In genomic region chr22:43855431-43855830, GRCh38 we compare ENCODE assay signal across 26 cellular contexts. TPM values are rescaled to one million over a fixed set of nuclear protein-coding genes. Genes with fewer than 3 reads are reported as not detected.
"Had no signal": no experiment of that assay in that cellular context is flagged by ENCODE, and none has a peak within 500 bp of the region (broad histone marks: within the 10 kb centered on the region; RNA-seq: fewer than 3 reads in every experiment).

No MANE protein-coding gene starts in this region.

- H3K27ac Mint-ChIP-seq: activated CD4-positive, alpha-beta memory T cell treated with anti-CD3 and anti-CD28 coated beads for 36 hours; activated CD4-positive, alpha-beta T cell treated with anti-CD3 and anti-CD28 coated beads, Interleukin-2, amount 10 ng/mL, durations not matched to agents 7 days and 5 days; activated naive CD4-positive, alpha-beta T cell treated with anti-CD3 and anti-CD28 coated beads, Interleukin-2, amount 10 ng/mL, durations not matched to agents 7 days and 5 days; activated naive CD8-positive, alpha-beta T cell treated with anti-CD3 and anti-CD28 coated beads for 36 hours; T-cell had no signal

- FAIRE-seq: TTC549 had no signal

- H3K27ac ChIP-seq: brain microvascular endothelial cell, Peyer's patch, RWPE1 had no signal

- H3K36me3 Mint-ChIP-seq: activated CD4-positive, alpha-beta memory T cell treated with anti-CD3 and anti-CD28 coated beads for 36 hours; activated naive CD4-positive, alpha-beta T cell treated with anti-CD3 and anti-CD28 coated beads, Interleukin-2, amount 10 ng/mL, durations not matched to agents 7 days and 5 days; activated naive CD8-positive, alpha-beta T cell treated with anti-CD3 and anti-CD28 coated beads for 36 hours; T-cell had no signal

- ATAC-seq: activated T-cell treated with anti-CD3 and anti-CD28 coated beads, Interleukin-2, amount 50 U/mL, for 4 hours; T-cell had no signal

- H3K9me3 Mint-ChIP-seq: activated naive CD4-positive, alpha-beta T cell treated with anti-CD3 and anti-CD28 coated beads, Interleukin-2, amount 10 ng/mL, durations not matched to agents 7 days and 5 days had no signal

- H3K9me3 ChIP-seq: Peyer's patch had no signal

- H3K4me1 Mint-ChIP-seq: activated CD4-positive, alpha-beta T cell treated with anti-CD3 and anti-CD28 coated beads, Interleukin-2, amount 10 ng/mL, durations not matched to agents 7 days and 5 days; activated naive CD4-positive, alpha-beta T cell treated with anti-CD3 and anti-CD28 coated beads, Interleukin-2, amount 10 ng/mL, durations not matched to agents 7 days and 5 days; activated naive CD8-positive, alpha-beta T cell treated with anti-CD3 and anti-CD28 coated beads for 36 hours; T-cell had no signal

- H3K4me3 Mint-ChIP-seq: activated CD4-positive, alpha-beta memory T cell treated with anti-CD3 and anti-CD28 coated beads for 36 hours; activated CD4-positive, alpha-beta T cell treated with anti-CD3 and anti-CD28 coated beads, Interleukin-2, amount 10 ng/mL, durations not matched to agents 7 days and 5 days; activated naive CD4-positive, alpha-beta T cell treated with anti-CD3 and anti-CD28 coated beads, Interleukin-2, amount 10 ng/mL, durations not matched to agents 7 days and 5 days; activated naive CD8-positive, alpha-beta T cell treated with anti-CD3 and anti-CD28 coated beads for 36 hours; activated T-cell treated with anti-CD3 and anti-CD28 coated beads, Interleukin-2, amount 50 U/mL, for 4 hours; T-cell had no signal

- H3K4me1 ChIP-seq: Peyer's patch had no signal

- H3K4me3 ChIP-seq: Peyer's patch had no signal

- DNase-seq: activated CD4-positive, alpha-beta memory T cell treated with anti-CD3 and anti-CD28 coated beads for 36 hours; activated CD4-positive, alpha-beta T cell treated with anti-CD3 and anti-CD28 coated beads, Interleukin-2, amount 10 ng/mL, durations not matched to agents 7 days and 5 days; activated CD4-positive, CD25-positive, alpha-beta regulatory T cell; activated CD8-positive, alpha-beta memory T cell treated with anti-CD3 and anti-CD28 coated beads for 24 hours; activated gamma-delta T cell treated with Interleukin-2 at 50 U/mL for 16 hours; activated naive CD8-positive, alpha-beta T cell treated with anti-CD3 and anti-CD28 coated beads for 36 hours; activated T-cell treated with anti-CD3 and anti-CD28 coated beads, Interleukin-2, amount 50 U/mL, for 4 hours; brain microvascular endothelial cell; Kasumi-1; KBM-7; NCI-H1105 treated with DMSO at 0.1 percent for 48 hours; NCI-H1436 treated with DMSO at 0.1 percent for 48 hours; NCI-H187; NCI-H2081 treated with DMSO at 0.1 percent for 48 hours; NCI-H446; NCI-H524; Right ventricle myocardium superior; T-cell; T-helper 2 cell; T1000 had no signal

- H3K36me3 ChIP-seq: brain microvascular endothelial cell, Peyer's patch had no signal

RNA-seq across cellular contexts. Expression of gene SULT4A1, which starts 6.9 kb away (rescaled TPM):
- total RNA-seq: activated CD4-positive, alpha-beta memory T cell treated with anti-CD3 and anti-CD28 coated beads for 36 hours; activated CD4-positive, alpha-beta T cell treated with anti-CD3 and anti-CD28 coated beads, Interleukin-2, amount 10 ng/mL, durations not matched to agents 7 days and 5 days; activated T-cell treated with anti-CD3 and anti-CD28 coated beads, Interleukin-2, amount 50 U/mL, for 4 hours; T-cell had no signal

RNA-seq across cellular contexts. Expression of gene PNPLA5, which starts 36.4 kb away (rescaled TPM):
- total RNA-seq: activated CD4-positive, alpha-beta memory T cell treated with anti-CD3 and anti-CD28 coated beads for 36 hours; activated CD4-positive, alpha-beta T cell treated with anti-CD3 and anti-CD28 coated beads, Interleukin-2, amount 10 ng/mL, durations not matched to agents 7 days and 5 days; activated naive CD8-positive, alpha-beta T cell treated with anti-CD3 and anti-CD28 coated beads for 36 hours; activated T-cell treated with anti-CD3 and anti-CD28 coated beads, Interleukin-2, amount 50 U/mL, for 4 hours; Peyer's patch; Right ventricle myocardium superior; SK-MEL-5; T-cell had no signal
- polyA plus RNA-seq: adipose tissue had no signal
